21 cellular contexts compared by ENCODE assay signal in the genomic region with DNA sequence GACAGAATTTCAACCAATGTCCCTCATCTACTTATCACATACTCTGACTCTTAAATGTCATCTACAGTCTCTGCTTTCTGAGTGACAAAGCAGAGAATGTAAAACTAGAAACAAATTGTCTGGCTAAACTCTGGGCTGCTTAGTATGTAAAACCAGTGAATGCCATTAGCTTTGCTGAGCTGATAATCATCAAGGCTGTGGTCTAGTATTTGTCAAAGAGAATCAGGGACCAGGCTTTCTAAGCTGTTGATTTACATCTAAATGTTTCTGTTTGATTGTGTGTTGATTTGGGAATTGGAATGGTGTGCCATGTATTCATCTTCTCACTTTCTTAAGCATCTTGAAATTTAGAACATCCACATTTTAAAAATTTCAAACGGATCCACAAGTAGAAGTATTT.
DNase-seq lines count a peak whose midpoint lies in the region; ATAC-seq and TF ChIP-seq lines count a peak whose summit lies in the region.
"Had no signal": no experiment of that assay in that cellular context is flagged by ENCODE, and none has a peak within 500 bp of the region (broad histone marks: within the 10 kb centered on the region; RNA-seq: fewer than 3 reads in every experiment).

No MANE protein-coding gene starts in this region.

- H3F3A ChIP-seq in smooth muscle cell (ENCODE audit: low read depth): no peaks in the 10 kb centered on the region
- H3F3A ChIP-seq in PC-9 (ENCODE audit: insufficient read depth, low read depth): no peaks in the 10 kb centered on the region

- peaks cover 6% of the 10 kb centered on the region; the same call in 1 of the 2 replicates for H3K27me3 Mint-ChIP-seq in HFFc6 (ENCODE audit: insufficient read depth)
- H3K27me3 Mint-ChIP-seq: CD4-positive, CD25-positive, alpha-beta regulatory T cell had no signal

- no peaks in the 10 kb centered on the region for H3K27me3 ChIP-seq in WERI-Rb-1 (ENCODE audit: insufficient read depth, low read depth, severe bottlenecking)
- H3K27me3 ChIP-seq in smooth muscle cell (ENCODE audit: low read depth): no peaks in the 10 kb centered on the region
- H3K27me3 ChIP-seq in PC-9 (ENCODE audit: insufficient read depth, low read depth): no peaks in the 10 kb centered on the region

- H3K9ac ChIP-seq in smooth muscle cell (ENCODE audit: low read depth): no peak overlapping the region

- H3K4me1 Mint-ChIP-seq in HFFc6 (ENCODE audit: low read depth): peaks cover 33% of the 10 kb centered on the region
- H3K4me1 Mint-ChIP-seq in stimulated activated effector memory CD8-positive, alpha-beta T cell treated with anti-CD3 and anti-CD28 coated beads, Interleukin-12 subunit alpha, Interleukin-12 subunit beta, amount 100 ng/mL, for 72 hours: no peaks in the 10 kb centered on the region
- H3K4me1 Mint-ChIP-seq: CD4-positive, CD25-positive, alpha-beta regulatory T cell had no signal

- intact Hi-C loops in PC-9 (cut with micrococcal nuclease; ENCODE audit: unreplicated experiment): no loop called here

- CTCF ChIA-PET in PC-9 (lab: Charles Lee): no interaction called here

- H3K9me2 ChIP-seq in PC-9 (ENCODE audit: insufficient read depth): no peaks in the 10 kb centered on the region

- no peak overlapping the region for H2AFZ ChIP-seq in smooth muscle cell (ENCODE audit: low read depth)
- no peak overlapping the region for H2AFZ ChIP-seq in PC-9
- H2AFZ ChIP-seq: GM23338 had no signal

- no peak for ATAC-seq in stimulated activated effector memory CD8-positive, alpha-beta T cell treated with anti-CD3 and anti-CD28 coated beads, Interleukin-12 subunit alpha, Interleukin-12 subunit beta, amount 100 ng/mL, for 72 hours
- ATAC-seq: GM23338 had no signal

- peaks cover 17% of the 10 kb centered on the region for H3K4me1 ChIP-seq in smooth muscle cell (ENCODE audit: low read depth)
- H3K4me1 ChIP-seq in PC-9 (replicated peaks; ENCODE audit: insufficient read depth): no peaks in the 10 kb centered on the region
- H3K4me1 ChIP-seq: HAP-1 had no signal

- H3K27ac ChIP-seq in WERI-Rb-1: peak overlapping the region; percentile 84
- H3K27ac ChIP-seq in smooth muscle cell (ENCODE audit: low read depth): peak overlapping the region; percentile 32
- no peak overlapping the region for H3K27ac ChIP-seq in PC-9

- H3K36me3 Mint-ChIP-seq in HFFc6 (ENCODE audit: low read depth): peaks cover 14% of the 10 kb centered on the region
- no peaks in the 10 kb centered on the region for H3K36me3 Mint-ChIP-seq in stimulated activated effector memory CD8-positive, alpha-beta T cell treated with anti-CD3 and anti-CD28 coated beads, Interleukin-12 subunit alpha, Interleukin-12 subunit beta, amount 100 ng/mL, for 72 hours
- H3K36me3 Mint-ChIP-seq: CD4-positive, CD25-positive, alpha-beta regulatory T cell had no signal

- H3K79me2 ChIP-seq in smooth muscle cell (ENCODE audit: low read depth): no peaks in the 10 kb centered on the region
- no peaks in the 10 kb centered on the region for H3K79me2 ChIP-seq in PC-9 (ENCODE audit: low read depth)

- peaks cover 9% of the 10 kb centered on the region; the same call in 1 of the 2 replicates for H3K9me3 Mint-ChIP-seq in HFFc6
- peaks cover 5% of the 10 kb centered on the region for H3K9me3 Mint-ChIP-seq in stimulated activated effector memory CD8-positive, alpha-beta T cell treated with anti-CD3 and anti-CD28 coated beads, Interleukin-12 subunit alpha, Interleukin-12 subunit beta, amount 100 ng/mL, for 72 hours

- DNase-seq in HFFc6: peak; percentile 40
- DNase-seq in WERI-Rb-1: no peak
- DNase-seq in myocyte (ENCODE audit: low read depth): peak; percentile 9
- DNase-seq in smooth muscle cell (lab: John Stamatoyannopoulos, UW; ENCODE audit: unreplicated experiment): no peak
- DNase-seq in stimulated activated effector memory CD8-positive, alpha-beta T cell treated with anti-CD3 and anti-CD28 coated beads, Interleukin-12 subunit alpha, Interleukin-12 subunit beta, amount 100 ng/mL, for 72 hours (ENCODE audit: low spot score in 2 of 2): no peak
- no peak for DNase-seq in NCI-H748 (lab: John Stamatoyannopoulos, UW; ENCODE audit: unreplicated experiment)
- DNase-seq in PC-9: no peak
- DNase-seq: CD4-positive, CD25-positive, alpha-beta regulatory T cell; DMS 273 treated with DMSO at 0.1 percent for 48 hours; DMS79 treated with DMSO at 0.1 percent for 48 hours; KBM-7; NCI-H1092 treated with DMSO at 0.1 percent for 48 hours; NCI-H1436 treated with DMSO at 0.1 percent for 48 hours; NCI-H1930; NCI-H2227 treated with DMSO at 0.1 percent for 48 hours; NCI-H510A treated with DMSO at 0.1 percent for 48 hours; NCI-H774; OCI-M1; Right ventricle myocardium superior had no signal

- H3K4me2 ChIP-seq in smooth muscle cell (peak overlapping the region; percentile 46), PC-9 (no peak overlapping the region)
- H3K4me2 ChIP-seq: GM23338 had no signal

- no peak for TF ChIP-seq CTCF in HFFc6 (IDR thresholded peaks at IDR 0.05)
- TF ChIP-seq CTCF in WERI-Rb-1 (IDR thresholded peaks at IDR 0.05; ENCODE audit: low read depth, low read length): no peak
- no peak for TF ChIP-seq CTCF in smooth muscle cell (IDR thresholded peaks at IDR 0.05; ENCODE audit: borderline replicate concordance, insufficient read depth, poor library complexity, severe bottlenecking)
- no peak for TF ChIP-seq CTCF in PC-9 (conservative IDR thresholded peaks at IDR 0.05)

- POLR2A ChIA-PET in PC-9 (lab: Charles Lee; ENCODE audit: unreplicated experiment): no interaction called here

- no peak overlapping the region for H3K27ac Mint-ChIP-seq in HFFc6
- H3K27ac Mint-ChIP-seq in stimulated activated effector memory CD8-positive, alpha-beta T cell treated with anti-CD3 and anti-CD28 coated beads, Interleukin-12 subunit alpha, Interleukin-12 subunit beta, amount 100 ng/mL, for 72 hours: no peak overlapping the region

- H3K36me3 ChIP-seq in WERI-Rb-1 (no peaks in the 10 kb centered on the region), smooth muscle cell (ENCODE audit: low read depth) (peaks cover 5% of the 10 kb centered on the region), PC-9 (ENCODE audit: low read depth) (no peaks in the 10 kb centered on the region)
- H3K36me3 ChIP-seq: HAP-1 had no signal

- H3K4me3 ChIP-seq in WERI-Rb-1 (ENCODE audit: low read depth, low read length) (no peak overlapping the region), smooth muscle cell (no peak overlapping the region), PC-9 (no peak overlapping the region)
- H3K4me3 ChIP-seq: GM23338, HAP-1 had no signal

- no peak overlapping the region for H3K4me3 Mint-ChIP-seq in HFFc6
- no peak overlapping the region for H3K4me3 Mint-ChIP-seq in stimulated activated effector memory CD8-positive, alpha-beta T cell treated with anti-CD3 and anti-CD28 coated beads, Interleukin-12 subunit alpha, Interleukin-12 subunit beta, amount 100 ng/mL, for 72 hours
- H3K4me3 Mint-ChIP-seq: CD4-positive, CD25-positive, alpha-beta regulatory T cell; GM23338 had no signal

- 10% methylated on average over 1 of the region's 1 CpG for WGBS in smooth muscle cell (ENCODE audit: low lambda C conversion rate)

- BruUV-seq in PC-9 (replicated peaks; lab: Mats Ljungman, UMichigan): no TSS peak

- H4K20me1 ChIP-seq in smooth muscle cell (ENCODE audit: low read depth) (peaks cover 20% of the 10 kb centered on the region), PC-9 (ENCODE audit: insufficient read depth) (no peaks in the 10 kb centered on the region)

- H3K9me3 ChIP-seq in WERI-Rb-1 (ENCODE audit: severe bottlenecking) (peaks cover 2% of the 10 kb centered on the region), smooth muscle cell (replicated peaks; ENCODE audit: low read depth) (no peaks in the 10 kb centered on the region), PC-9 (ENCODE audit: insufficient read depth, low read depth) (no peaks in the 10 kb centered on the region)
- H3K9me3 ChIP-seq: HAP-1 had no signal

Comparison
In these comparisons a context has a peak if more than half of its experiments do, and no peak if none do; other contexts are left out.
1. DNase-seq: peak in HFFc6 (single experiment) and myocyte (single experiment); none in WERI-Rb-1 (single experiment), smooth muscle cell (single experiment), stimulated activated effector memory CD8-positive, alpha-beta T cell treated with anti-CD3 and anti-CD28 coated beads, Interleukin-12 subunit alpha, Interleukin-12 subunit beta, amount 100 ng/mL, for 72 hours (0 of 2), NCI-H748 (single experiment) and PC-9 (0 of 2).